In genomic region chr17:15340966-15341365, GRCh38 we compare ENCODE assay signal across 2 cellular contexts.
TF ChIP-seq lines count a peak whose summit lies in the region.

No MANE protein-coding gene starts in this region.

TF ChIP-seq in HepG2, 621 proteins besides CTCF, POLR2A, EP300 and RAD21:
- no peak for TF ChIP-seq HIVEP1 (CRISPR knock-in tag; IDR thresholded peaks at IDR 0.05)
- TF ChIP-seq ZNF512 (CRISPR knock-in tag; IDR thresholded peaks at IDR 0.05): no peak
- no peak for TF ChIP-seq MEIS1 (CRISPR knock-in tag; IDR thresholded peaks at IDR 0.05; ENCODE audit: borderline replicate concordance)
- TF ChIP-seq ZNF580 (CRISPR knock-in tag; IDR thresholded peaks at IDR 0.05; ENCODE audit: borderline replicate concordance, low read depth): no peak
- no peak for TF ChIP-seq ZNF547 (CRISPR knock-in tag; IDR thresholded peaks at IDR 0.05)
- TF ChIP-seq TOPORS (CRISPR knock-in tag; IDR thresholded peaks at IDR 0.05): no peak
- TF ChIP-seq ZNF780A (CRISPR knock-in tag; IDR thresholded peaks at IDR 0.05): no peak
- no peak for TF ChIP-seq SPEN (CRISPR knock-in tag; IDR thresholded peaks at IDR 0.05; ENCODE audit: low read depth)
- TF ChIP-seq HINFP (CRISPR knock-in tag; IDR thresholded peaks at IDR 0.05; ENCODE audit: low read depth): no peak
- TF ChIP-seq HNRNPL (IDR thresholded peaks at IDR 0.05; ENCODE audit: low read depth, low read length): no peak
- TF ChIP-seq ELF4 (CRISPR knock-in tag; IDR thresholded peaks at IDR 0.05; ENCODE audit: borderline replicate concordance): no peak
- no peak for TF ChIP-seq ZIK1 (CRISPR knock-in tag; IDR thresholded peaks at IDR 0.05; ENCODE audit: borderline replicate concordance, low read depth)
- no peak for TF ChIP-seq PTBP1 (IDR thresholded peaks at IDR 0.05; ENCODE audit: low read depth, low read length, poor library complexity, severe bottlenecking)
- TF ChIP-seq ZNF382 (CRISPR knock-in tag; IDR thresholded peaks at IDR 0.05; ENCODE audit: borderline replicate concordance): no peak
- no peak for TF ChIP-seq LBX2 (CRISPR knock-in tag; IDR thresholded peaks at IDR 0.05; ENCODE audit: borderline replicate concordance)
- no peak for TF ChIP-seq ZBTB7B (CRISPR knock-in tag; IDR thresholded peaks at IDR 0.05)

TF ChIP-seq in endothelial cell of umbilical vein, 7 proteins besides CTCF, POLR2A, EP300 and RAD21:
- no peak for TF ChIP-seq MYC (IDR thresholded peaks at IDR 0.05; ENCODE audit: low read depth, low read length)
- TF ChIP-seq POLR2AphosphoS5 (IDR thresholded peaks at IDR 0.05; ENCODE audit: insufficient read depth, low read depth, low read length): no peak
- TF ChIP-seq MAX (IDR thresholded peaks at IDR 0.05; ENCODE audit: insufficient read depth, insufficient read length): no peak
- TF ChIP-seq GATA2 (IDR thresholded peaks at IDR 0.05; ENCODE audit: insufficient read depth, insufficient read length, low read depth, low read length): no peak
- TF ChIP-seq JUN (IDR thresholded peaks at IDR 0.05; ENCODE audit: borderline replicate concordance, insufficient read depth, insufficient read length, low read depth): no peak
- TF ChIP-seq FOS (IDR thresholded peaks at IDR 0.05; ENCODE audit: borderline replicate concordance, insufficient read depth, low read length): no peak
- no peak for TF ChIP-seq EZH2 (IDR thresholded peaks at IDR 0.05; ENCODE audit: borderline replicate concordance, low read depth, low read length, severe bottlenecking)
